In genomic region chr12:42091769-42092168, GRCh38 we compare ENCODE assay signal across 21 cellular contexts. TPM values are rescaled to one million over a fixed set of nuclear protein-coding genes. Genes with fewer than 3 reads are reported as not detected.
DNase-seq lines count a peak whose midpoint lies in the region; ATAC-seq, FAIRE-seq and TF ChIP-seq lines count a peak whose summit lies in the region.
"Had no signal": no experiment of that assay in that cellular context is flagged by ENCODE, and none has a peak within 500 bp of the region (broad histone marks: within the 10 kb centered on the region; RNA-seq: fewer than 3 reads in every experiment).

No MANE protein-coding gene starts in this region.

- H3K27me3 ChIP-seq in bronchial epithelial cell (ENCODE audit: control insufficient read depth, insufficient read depth, low read length): no peaks in the 10 kb centered on the region

- peaks cover 40% of the 10 kb centered on the region for H3K36me3 Mint-ChIP-seq in nephron (ENCODE audit: low read depth)

- H3K27ac Mint-ChIP-seq in nephron: peak overlapping the region; percentile 16 to 94 (median 91)
- H3K27ac Mint-ChIP-seq: activated CD4-positive, alpha-beta T cell treated with anti-CD3 and anti-CD28 coated beads, Interleukin-2, amount 10 ng/mL, durations not matched to agents 7 days and 5 days had no signal

- DNase-seq in Daoy (ENCODE audit: low read depth) (peak; percentile 40), NCI-H226 (peak; percentile 13), bronchial epithelial cell (ENCODE audit: low read depth) (peak; percentile 32), NCI-H2081 (lab: John Stamatoyannopoulos, UW) (no peak)
- DNase-seq in activated naive CD4-positive, alpha-beta T cell (lab: John Stamatoyannopoulos, UW): no peak
- DNase-seq: activated CD4-positive, alpha-beta T cell treated with anti-CD3 and anti-CD28 coated beads, Interleukin-2, amount 10 ng/mL, durations not matched to agents 7 days and 5 days; AML-193; DMS153; head of caudate nucleus; KG1; NCI-H1105 treated with DMSO at 0.1 percent for 48 hours; NCI-H2171 treated with DMSO at 0.1 percent for 48 hours; SIG-M5; stimulated activated CD4-positive, alpha-beta T cell treated with anti-CD3 and anti-CD28 coated beads, Interleukin-12 subunit alpha, Interleukin-12 subunit beta, amount 100 ng/mL, for 4 hours had no signal

- FAIRE-seq in bronchial epithelial cell (lab: Jason Lieb, UNC): no peak
- FAIRE-seq: colon, GM18507, keratinocyte had no signal

- TF ChIP-seq CTCF in bronchial epithelial cell (IDR thresholded peaks at IDR 0.05; ENCODE audit: insufficient read depth, low read length, severe bottlenecking) (no peak), nephron (IDR thresholded peaks at IDR 0.05; ENCODE audit: unreplicated experiment in 3 of 3) (no peak)

- H3K27me3 Mint-ChIP-seq in nephron (ENCODE audit: low read depth): no peaks in the 10 kb centered on the region
- H3K27me3 Mint-ChIP-seq: activated CD4-positive, alpha-beta T cell treated with anti-CD3 and anti-CD28 coated beads, Interleukin-2, amount 10 ng/mL, durations not matched to agents 7 days and 5 days had no signal

- ATAC-seq in HG02798 (IDR thresholded peaks at IDR 0.05; ENCODE audit: poor library complexity, unreplicated experiment): no peak
- ATAC-seq in HG03159 (IDR thresholded peaks at IDR 0.05; ENCODE audit: unreplicated experiment): no peak
- ATAC-seq: esophagus mucosa had no signal

- H3K36me3 ChIP-seq in bronchial epithelial cell (ENCODE audit: control insufficient read depth, insufficient read depth, low read length): no peaks in the 10 kb centered on the region

- no peak overlapping the region for H3K4me3 ChIP-seq in bronchial epithelial cell (ENCODE audit: low read depth, low read length)

- no peak overlapping the region for H3K4me3 Mint-ChIP-seq in nephron
- H3K4me3 Mint-ChIP-seq: activated CD4-positive, alpha-beta T cell treated with anti-CD3 and anti-CD28 coated beads, Interleukin-2, amount 10 ng/mL, durations not matched to agents 7 days and 5 days had no signal

- peaks cover 25% of the 10 kb centered on the region for H3K4me1 Mint-ChIP-seq in nephron

- no peaks in the 10 kb centered on the region for H3K9me3 Mint-ChIP-seq in nephron
- H3K9me3 Mint-ChIP-seq: activated CD4-positive, alpha-beta T cell treated with anti-CD3 and anti-CD28 coated beads, Interleukin-2, amount 10 ng/mL, durations not matched to agents 7 days and 5 days had no signal

RNA-seq across cellular contexts. Expression of gene GXYLT1, which starts 52.9 kb away (rescaled TPM):
- total RNA-seq in Daoy (2014; rRNA removed; shearing (Covaris generic)): 28.8 and 29.9 TPM in 2 replicates
- total RNA-seq in bronchial epithelial cell: 8.3 and 9.2 TPM in 2 replicates

Comparison
In these comparisons a context has a peak if more than half of its experiments do, and no peak if none do; other contexts are left out.
1. DNase-seq: peak in Daoy (single experiment), NCI-H226 (single experiment) and bronchial epithelial cell (single experiment); none in activated naive CD4-positive, alpha-beta T cell (0 of 4) and NCI-H2081 (0 of 2).